23 cellular contexts compared by ENCODE assay signal in the genomic region with DNA sequence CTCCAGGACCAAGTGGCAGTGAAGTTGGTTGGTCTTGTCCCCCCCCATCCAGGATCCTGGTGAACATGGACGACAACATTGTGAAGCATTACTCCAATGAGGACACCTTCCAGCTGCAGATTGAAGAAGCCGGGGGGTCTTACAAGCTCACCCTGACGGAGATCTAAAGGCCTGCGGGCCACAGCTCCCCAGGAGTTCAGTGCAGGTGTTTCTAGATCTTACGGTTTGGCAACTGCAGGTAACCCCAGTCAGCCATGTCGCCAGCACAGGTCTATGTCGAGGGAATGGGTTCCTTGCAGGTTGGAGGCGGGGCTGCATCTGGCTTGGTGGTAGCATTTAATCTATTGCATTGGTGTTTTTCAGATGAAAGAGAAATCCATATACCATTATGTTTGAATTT.
"Had no signal": no experiment of that assay in that cellular context is flagged by ENCODE, and none has a peak within 500 bp of the region (broad histone marks: within the 10 kb centered on the region; RNA-seq: fewer than 3 reads in every experiment).

No MANE protein-coding gene starts in this region.

- ATAC-seq: effector memory CD8-positive, alpha-beta T cell; gastrocnemius medialis; left cardiac atrium; left ventricle myocardium superior; sciatic nerve; stimulated activated naive B cell treated with anti-CD40 and anti-IgM and Interleukin-4, amounts not matched to agents 10 μg/mL and 1 μg/mL and 100 μg/mL, for 72 hours; upper lobe of right lung had no signal

- H3K36me3 Mint-ChIP-seq: naive B cell; stimulated activated naive B cell treated with anti-CD40 and anti-IgM and Interleukin-4, amounts not matched to agents 10 μg/mL and 1 μg/mL and 100 μg/mL, for 72 hours had no signal

- H3K27ac Mint-ChIP-seq: effector memory CD8-positive, alpha-beta T cell; naive B cell; nephron; stimulated activated naive B cell treated with anti-CD40 and anti-IgM and Interleukin-4, amounts not matched to agents 10 μg/mL and 1 μg/mL and 100 μg/mL, for 72 hours had no signal

- H3K27ac ChIP-seq: epithelial cell of prostate, esophagus muscularis mucosa, gastrocnemius medialis, parathyroid adenoma, stomach, thyroid gland, upper lobe of right lung, vagina had no signal

- H3K9me3 ChIP-seq: esophagus muscularis mucosa, gastrocnemius medialis, stomach, thyroid gland, upper lobe of right lung, vagina had no signal

- H3K4me1 Mint-ChIP-seq: naive B cell; stimulated activated naive B cell treated with anti-CD40 and anti-IgM and Interleukin-4, amounts not matched to agents 10 μg/mL and 1 μg/mL and 100 μg/mL, for 72 hours had no signal

- H3K4me3 ChIP-seq: esophagus muscularis mucosa, gastrocnemius medialis, lung, skin epidermis, stomach, thyroid gland, upper lobe of right lung, vagina had no signal

- H3K4me3 Mint-ChIP-seq: effector memory CD8-positive, alpha-beta T cell; naive B cell; nephron; stimulated activated naive B cell treated with anti-CD40 and anti-IgM and Interleukin-4, amounts not matched to agents 10 μg/mL and 1 μg/mL and 100 μg/mL, for 72 hours had no signal

- H3K27me3 ChIP-seq: esophagus muscularis mucosa, gastrocnemius medialis, stomach, thyroid gland, upper lobe of right lung, vagina had no signal

- H3K79me2 ChIP-seq: parathyroid adenoma had no signal

- H3K36me3 ChIP-seq: esophagus muscularis mucosa, gastrocnemius medialis, thyroid gland, upper lobe of right lung, vagina had no signal

- H3K9me3 Mint-ChIP-seq: effector memory CD8-positive, alpha-beta T cell; naive B cell; nephron; stimulated activated naive B cell treated with anti-CD40 and anti-IgM and Interleukin-4, amounts not matched to agents 10 μg/mL and 1 μg/mL and 100 μg/mL, for 72 hours had no signal

- H2AFZ ChIP-seq: parathyroid adenoma had no signal

- H3K4me1 ChIP-seq: stomach, thyroid gland, upper lobe of right lung had no signal

- DNase-seq: effector memory CD8-positive, alpha-beta T cell; gastrocnemius medialis; kidney; left cardiac atrium; left ventricle myocardium superior; mesenchymal stem cell; naive B cell; occipital lobe; stimulated activated CD4-positive, alpha-beta T cell treated with anti-CD3 and anti-CD28 coated beads, Interleukin-2, amount 100 ng/mL, for 24 hours; stimulated activated CD4-positive, alpha-beta T cell treated with anti-CD3 and anti-CD28 coated beads, Interleukin-4, amount 100 ng/mL, for 4 hours; stimulated activated naive B cell treated with anti-CD40 and anti-IgM and Interleukin-4, amounts not matched to agents 10 μg/mL and 1 μg/mL and 100 μg/mL, for 72 hours; stomach; substantia nigra; thyroid gland; upper lobe of right lung had no signal
